Comparison of ENCODE assay signal across 8 cellular contexts in the genomic region with DNA sequence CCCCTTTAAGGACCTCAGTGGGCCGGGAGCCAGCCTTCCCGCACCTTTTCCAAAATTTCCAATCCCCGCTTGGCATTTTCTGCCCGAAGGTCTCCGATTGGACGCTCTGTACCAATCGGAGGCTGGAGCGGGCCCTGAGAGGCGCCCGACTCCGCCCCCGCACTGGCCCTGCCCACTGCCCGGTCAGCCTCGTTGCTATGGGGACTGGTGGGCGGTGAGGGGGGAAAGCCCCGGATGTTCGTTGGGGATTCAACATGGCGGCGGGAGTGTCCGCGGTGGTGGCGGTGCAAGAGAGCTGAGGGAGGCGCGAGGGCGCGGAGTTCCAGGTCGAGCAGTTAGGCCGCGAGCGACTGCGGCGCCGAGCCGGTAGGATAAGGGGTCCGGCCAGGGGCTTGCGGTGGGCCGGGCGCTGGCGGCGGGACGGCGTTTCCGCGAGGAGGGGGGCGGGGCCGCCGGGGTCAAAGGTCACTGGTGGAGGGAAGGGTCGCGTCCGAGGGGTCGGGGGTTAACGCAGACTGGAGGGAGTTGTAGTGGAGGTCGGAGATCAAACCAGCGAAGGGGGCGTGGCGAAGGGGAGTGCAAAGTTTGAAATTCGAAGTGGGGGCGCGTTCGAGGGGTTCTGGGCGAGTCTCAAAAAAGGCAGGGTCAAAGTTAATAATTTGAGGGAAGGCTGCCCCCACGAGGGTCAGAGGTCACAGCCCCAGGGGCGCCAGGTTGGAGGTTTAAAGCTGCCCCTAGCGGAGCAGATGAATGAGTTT. TPM values are rescaled to one million over a fixed set of nuclear protein-coding genes. Genes with fewer than 3 reads are reported as not detected.
A peak's percentile ranks its signal among the peaks of the same experiment; 100 is the strongest.
DNase-seq lines count a peak whose midpoint lies in the region; ATAC-seq and TF ChIP-seq lines count a peak whose summit lies in the region.

A gene (plus strand): TSS at position 233 of the 758 bp plus-strand sequence. CDS start 43,768 bp downstream, outside the sequence.

- peaks cover 9% of the 10 kb centered on the region for H3K4me1 ChIP-seq in PC-9 (replicated peaks; ENCODE audit: insufficient read depth)

- no TSS peak for BruUV-seq in PC-9 (replicated peaks; lab: Mats Ljungman, UMichigan)

- ATAC-seq in GM21576 (IDR thresholded peaks at IDR 0.05; ENCODE audit: unreplicated experiment), result peak; percentile 86

- H3K9me3 ChIP-seq in PC-9 (ENCODE audit: insufficient read depth, low read depth), result no peaks in the 10 kb centered on the region

- CTCF ChIA-PET in PC-9 (lab: Charles Lee), result no interaction called here

- peaks cover 18% of the 10 kb centered on the region; the same call in 1 of the 2 replicates for H3F3A ChIP-seq in PC-9 (ENCODE audit: insufficient read depth, low read depth)

- peaks cover 47% of the 10 kb centered on the region for H3K79me2 ChIP-seq in PC-9 (ENCODE audit: low read depth)

- TF ChIP-seq CTCF in PC-9 (conservative IDR thresholded peaks at IDR 0.05), result no peak

- H3K36me3 ChIP-seq in PC-9 (ENCODE audit: low read depth), result no peaks in the 10 kb centered on the region

- no peaks in the 10 kb centered on the region for H3K27me3 ChIP-seq in PC-9 (ENCODE audit: insufficient read depth, low read depth)

- POLR2A ChIA-PET in PC-9 (lab: Charles Lee; ENCODE audit: unreplicated experiment), result interaction anchor here (0.6 kb wide), 1 partner anchor 310 kb away, joined by 4 read pairs; a partner anchor contains a TSS

- DNase-seq in DMS114 treated with DMSO at 0.1 percent for 48 hours (lab: John Stamatoyannopoulos, UW; ENCODE audit: unreplicated experiment), result peak; percentile 97
- peak; percentile 95 for DNase-seq in Jurkat, Clone E6-1 (ENCODE audit: low read depth, low spot score)
- peak; percentile 92 to 97 for DNase-seq in PC-9
- peak; percentile 96 for DNase-seq in activated T-cell treated with anti-CD3 and anti-CD28 coated beads, Interleukin-2, amount 50 U/mL, for 1 hour
- peak; percentile 78 for DNase-seq in epithelial cell of prostate (ENCODE audit: low read depth, low spot score)
- DNase-seq in mucosa of gallbladder (ENCODE audit: low spot score), result peak; percentile 97
- peak; percentile 92 to 93 for DNase-seq in stimulated activated CD8-positive, alpha-beta memory T cell treated with anti-CD3 and anti-CD28 coated beads, Interleukin-4, amount 100 ng/mL, for 4 hours (ENCODE audit: low read depth in 2 of 2, low spot score in 1 of 2)

- H3K9me2 ChIP-seq in PC-9 (ENCODE audit: insufficient read depth), result no peaks in the 10 kb centered on the region

- H3K4me3 ChIP-seq in Jurkat, Clone E6-1 (ENCODE audit: low read length), result peak within 1 kb of the TSS; percentile 85
- peak within 1 kb of the TSS; percentile 80 for H3K4me3 ChIP-seq in PC-9

- H2AFZ ChIP-seq in PC-9, result peak within 1 kb of the TSS; percentile 74

- intact Hi-C loops in PC-9 (cut with micrococcal nuclease; ENCODE audit: unreplicated experiment), result loop anchor here (1.0 kb wide), 3 partner anchors 29 to 287 kb away; a partner anchor contains a TSS

- H4K20me1 ChIP-seq in PC-9 (ENCODE audit: insufficient read depth), result peaks cover 30% of the 10 kb centered on the region

- H3K4me2 ChIP-seq in PC-9, result peak within 1 kb of the TSS; percentile 83

- H3K27ac ChIP-seq in PC-9 (peak within 1 kb of the TSS; percentile 27; the same call in 1 of the 2 replicates), epithelial cell of prostate (peak within 1 kb of the TSS; percentile 63)

RNA-seq across cellular contexts. Expression of the gene that starts here (rescaled TPM):
- 26.1 TPM for polyA plus RNA-seq in Jurkat, Clone E6-1 (2012; ENCODE audit: insufficient read depth, insufficient read length)
- total RNA-seq in PC-9 (2021) (77.8 and 90.2 TPM in 2 replicates), mucosa of gallbladder (89.3 TPM)

Comparison
In these comparisons a context has a peak if more than half of its experiments do, and no peak if none do; other contexts are left out.
1. Peak in every context shown above with its lines: DNase-seq, ATAC-seq, H3K4me3 ChIP-seq and H3K27ac ChIP-seq.